10 cellular contexts compared by ENCODE assay signal in genomic region chr3:129686941-129687340, GRCh38.
A peak's percentile ranks its signal among the peaks of the same experiment; 100 is the strongest.
DNase-seq lines count a peak whose midpoint lies in the region; ATAC-seq and TF ChIP-seq lines count a peak whose summit lies in the region.
"Had no signal": no experiment of that assay in that cellular context is flagged by ENCODE, and none has a peak within 500 bp of the region (broad histone marks: within the 10 kb centered on the region; RNA-seq: fewer than 3 reads in every experiment).

No MANE protein-coding gene starts in this region.

- no peak for TF ChIP-seq CTCF in heart left ventricle (IDR thresholded peaks at IDR 0.05)

- TF ChIP-seq POLR2A in heart left ventricle (IDR thresholded peaks at IDR 0.05): no peak

- H3K4me3 ChIP-seq in heart left ventricle: peak overlapping the region in 9 of 12 donors; percentile 36 to 53 (median 50)
- H3K4me3 ChIP-seq: breast epithelium had no signal

- H3K27ac ChIP-seq in heart left ventricle (peak overlapping the region in 10 of 12 donors; percentile 1 to 86 (median 76)), layer of hippocampus (ENCODE audit: low read depth, low read length) (peak overlapping the region; percentile 89)

- no peaks in the 10 kb centered on the region for H3K9me3 ChIP-seq in heart left ventricle
- H3K9me3 ChIP-seq: breast epithelium had no signal

- no peaks in the 10 kb centered on the region for H3K36me3 ChIP-seq in heart left ventricle
- H3K36me3 ChIP-seq: breast epithelium had no signal

- WGBS in heart left ventricle, 4 donors: 61 to 72% (median 65%) methylated on average over 2 of the region's 2 CpGs

- intact Hi-C loops in heart left ventricle (cut with DNase I) (no loop called here), Right ventricle myocardium inferior (cut with DNase I) (loop anchor here (5.0 kb wide), 1 partner anchor 35 kb away; no protein-coding TSS in a partner anchor)

- H3K27me3 ChIP-seq in heart left ventricle (no peaks in the 10 kb centered on the region), layer of hippocampus (ENCODE audit: control insufficient read depth, insufficient read depth, low read length) (no peaks in the 10 kb centered on the region)
- H3K27me3 ChIP-seq: breast epithelium had no signal

- peaks cover 0 to 39% (median 19%) of the 10 kb centered on the region in 12 donors for H3K4me1 ChIP-seq in heart left ventricle

- no peak for DNase-seq in heart left ventricle
- DNase-seq in Right ventricle myocardium inferior (ENCODE audit: missing footprints): no peak
- peak; percentile 26 for DNase-seq in SW480 (ENCODE audit: low spot score)
- DNase-seq in COLO829 (ENCODE audit: low spot score): no peak
- no peak for DNase-seq in cortex of kidney (lab: John Stamatoyannopoulos, UW)

- ATAC-seq in heart left ventricle: peak; percentile 52 to 77 (median 62)
- no peak for ATAC-seq in Right ventricle myocardium inferior
- ATAC-seq in HG03521 (IDR thresholded peaks at IDR 0.05; ENCODE audit: unreplicated experiment): no peak
- ATAC-seq in HG03159 (IDR thresholded peaks at IDR 0.05; ENCODE audit: unreplicated experiment): no peak
- ATAC-seq: Panc1 had no signal

Comparison
In these comparisons a context has a peak if more than half of its experiments do, and no peak if none do; other contexts are left out.
1. ATAC-seq: peak in heart left ventricle (4 of 4); none in Right ventricle myocardium inferior (single experiment), HG03521 (single experiment) and HG03159 (single experiment).